Comparison of ENCODE assay signal across 9 cellular contexts in genomic region chr16:66746682-66747081, GRCh38. TPM values are rescaled to one million over a fixed set of nuclear protein-coding genes. Genes with fewer than 3 reads are reported as not detected.
DNase-seq lines count a peak whose midpoint lies in the region; ATAC-seq and TF ChIP-seq lines count a peak whose summit lies in the region.
"Had no signal": no experiment of that assay in that cellular context is flagged by ENCODE, and none has a peak within 500 bp of the region (broad histone marks: within the 10 kb centered on the region; RNA-seq: fewer than 3 reads in every experiment).

No MANE protein-coding gene starts in this region.

- H3K9me3 Mint-ChIP-seq in CD14-positive monocyte (no peaks in the 10 kb centered on the region), immature natural killer cell (no peaks in the 10 kb centered on the region)

- H3K36me3 Mint-ChIP-seq in CD14-positive monocyte (peaks cover 40 to 61% of the 10 kb centered on the region in 2 donors), immature natural killer cell (peaks cover 0 to 17% (median 3%) of the 10 kb centered on the region in 3 donors)

- H3K27me3 Mint-ChIP-seq in CD14-positive monocyte (ENCODE audit: low read depth in 3 of 3) = peaks cover 0 to 3% (median 0%) of the 10 kb centered on the region in 3 donors
- H3K27me3 Mint-ChIP-seq in immature natural killer cell (ENCODE audit: low read depth in 3 of 3) = peaks cover 0 to 3% (median 0%) of the 10 kb centered on the region in 3 donors

- intact Hi-C loops in CD14-positive monocyte (cut with micrococcal nuclease) = loop anchor here in 1 of 2 donors (10.0 kb wide), 1 partner anchor 342 kb away; no protein-coding TSS in a partner anchor

- H3K4me1 Mint-ChIP-seq in CD14-positive monocyte (peaks cover 62% of the 10 kb centered on the region), immature natural killer cell (peaks cover 44 to 52% of the 10 kb centered on the region in 2 donors)

- H3K27ac Mint-ChIP-seq in CD14-positive monocyte = peak overlapping the region; percentile 73 to 94 (median 83)
- H3K27ac Mint-ChIP-seq in immature natural killer cell = peak overlapping the region in 4 of 6 donors; percentile 8 to 82 (median 43)

- DNase-seq in CD14-positive monocyte (ENCODE audit: low spot score) (peak; percentile 59), SIG-M5 treated with dmso at 0.1 percent for 504 hours (lab: John Stamatoyannopoulos, UW; ENCODE audit: unreplicated experiment) (peak; percentile 94), immature natural killer cell (peak; percentile 6 to 20 (median 20))
- DNase-seq in stimulated activated CD4-positive, alpha-beta T cell treated with anti-CD3 and anti-CD28 coated beads, Interleukin-4, amount 100 ng/mL, for 24 hours = no peak

- no peak for TF ChIP-seq CTCF in CD14-positive monocyte (IDR thresholded peaks at IDR 0.05)

- ATAC-seq in GM21447 (IDR thresholded peaks at IDR 0.05; ENCODE audit: unreplicated experiment) (peak; percentile 48), HG02571 (IDR thresholded peaks at IDR 0.05; ENCODE audit: unreplicated experiment) (no peak), HG03025 (IDR thresholded peaks at IDR 0.05; ENCODE audit: low FRiP score, unreplicated experiment) (no peak), HG03354 (IDR thresholded peaks at IDR 0.05; ENCODE audit: poor library complexity, severe bottlenecking, unreplicated experiment) (no peak)
- ATAC-seq: Panc1 had no signal

- peak overlapping the region in 1 of 2 donors; percentile 63 for H3K4me3 Mint-ChIP-seq in CD14-positive monocyte
- H3K4me3 Mint-ChIP-seq in immature natural killer cell = peak overlapping the region in 3 of 5 donors; percentile 14 to 50 (median 21)

RNA-seq across cellular contexts. Expression of gene DYNC1LI2, which starts 4.7 kb away (rescaled TPM):
- polyA plus RNA-seq in CD14-positive monocyte = 10 to 100 TPM; 14.9 to 23.9 TPM
- polyA plus RNA-seq in immature natural killer cell = 10 to 100 TPM; 15.3 to 41.1 (median 16.6) TPM

RNA-seq across cellular contexts. Expression of gene CMTM4, which starts 50.1 kb away (rescaled TPM):
- polyA plus RNA-seq in CD14-positive monocyte (under 1 TPM; 0.41 to 0.45 TPM), immature natural killer cell (under 1 TPM in 1 of 3 donors, not detected in 2; 0.19 TPM)

RNA-seq across cellular contexts. Expression of gene TERB1, which starts 54.7 kb away (rescaled TPM):
- polyA plus RNA-seq in CD14-positive monocyte (not detected), immature natural killer cell (under 1 TPM in 1 of 3 donors, not detected in 2; 0.11 TPM)
